Comparison of ENCODE assay signal across 15 cellular contexts in the genomic region with DNA sequence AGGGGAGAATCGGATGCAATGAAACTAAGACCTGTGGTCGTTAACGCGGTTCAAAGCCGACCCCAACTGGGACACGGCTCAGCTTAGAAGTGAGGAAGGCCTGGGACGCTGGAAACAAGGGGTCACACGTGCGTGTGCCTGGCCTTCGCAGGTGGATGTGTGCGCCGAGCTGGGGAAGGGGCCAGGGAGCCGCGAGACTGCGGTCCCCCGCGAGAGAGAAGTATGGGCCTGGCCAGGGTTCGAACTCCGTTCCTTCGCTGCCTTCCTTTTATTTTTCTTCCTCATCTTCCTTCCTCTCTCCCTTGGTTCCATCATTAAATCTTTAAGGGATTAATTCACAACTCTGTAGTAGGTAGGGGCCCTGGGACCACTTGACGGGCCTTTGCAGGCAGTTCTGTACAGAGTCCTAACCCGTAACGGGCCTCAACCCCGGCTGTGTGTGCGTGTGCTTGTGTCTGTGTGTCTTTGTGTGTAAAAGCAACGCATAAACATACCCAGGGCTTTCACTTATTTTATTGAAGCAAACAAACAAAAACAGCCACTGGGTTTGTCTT. TPM values are rescaled to one million over a fixed set of nuclear protein-coding genes. Genes with fewer than 3 reads are reported as not detected.
A peak's percentile ranks its signal among the peaks of the same experiment; 100 is the strongest.
DNase-seq lines count a peak whose midpoint lies in the region; ATAC-seq and TF ChIP-seq lines count a peak whose summit lies in the region.
"Had no signal": no experiment of that assay in that cellular context is flagged by ENCODE, and none has a peak within 500 bp of the region (broad histone marks: within the 10 kb centered on the region; RNA-seq: fewer than 3 reads in every experiment).

No MANE protein-coding gene starts in this region.

- intact Hi-C loops in colonic mucosa (cut with DNase I): no loop called here

- peak overlapping the region; percentile 51 for H3K4me3 Mint-ChIP-seq in activated naive CD8-positive, alpha-beta T cell
- no peak overlapping the region for H3K4me3 Mint-ChIP-seq in activated naive CD8-positive, alpha-beta T cell treated with anti-CD3 and anti-CD28 coated beads, Interleukin-2, amount 50 U/mL, for 24 hours
- H3K4me3 Mint-ChIP-seq in mesothelial cell of epicardium: peak overlapping the region; percentile 70

- peak overlapping the region; percentile 89 for H3K27ac ChIP-seq in colonic mucosa
- H3K27ac ChIP-seq in urinary bladder (ENCODE audit: low read depth): no peak overlapping the region
- H3K27ac ChIP-seq: BLaER1 treated with 17β-estradiol and CSF1 and Interleukin-3, amounts not matched to agents 10 nM and 100 nM; tibial artery had no signal

- H3K4me1 ChIP-seq in colonic mucosa (peaks cover 6% of the 10 kb centered on the region), urinary bladder (ENCODE audit: insufficient read depth) (no peaks in the 10 kb centered on the region)
- H3K4me1 ChIP-seq: BLaER1 treated with 17β-estradiol and CSF1 and Interleukin-3, amounts not matched to agents 10 nM and 100 nM had no signal

- H3K27ac Mint-ChIP-seq in activated naive CD8-positive, alpha-beta T cell: no peak overlapping the region
- no peak overlapping the region for H3K27ac Mint-ChIP-seq in activated naive CD8-positive, alpha-beta T cell treated with anti-CD3 and anti-CD28 coated beads, Interleukin-2, amount 50 U/mL, for 24 hours
- H3K27ac Mint-ChIP-seq in mesothelial cell of epicardium: no peak overlapping the region

- peaks cover 8% of the 10 kb centered on the region for H3K36me3 Mint-ChIP-seq in activated naive CD8-positive, alpha-beta T cell
- H3K36me3 Mint-ChIP-seq in activated naive CD8-positive, alpha-beta T cell treated with anti-CD3 and anti-CD28 coated beads, Interleukin-2, amount 50 U/mL, for 24 hours (ENCODE audit: low read depth): peaks cover 19% of the 10 kb centered on the region
- no peaks in the 10 kb centered on the region for H3K36me3 Mint-ChIP-seq in mesothelial cell of epicardium

- H3K36me3 ChIP-seq in colonic mucosa (no peaks in the 10 kb centered on the region), urinary bladder (ENCODE audit: insufficient read depth) (no peaks in the 10 kb centered on the region)
- H3K36me3 ChIP-seq: BLaER1 treated with 17β-estradiol and CSF1 and Interleukin-3, amounts not matched to agents 10 nM and 100 nM; tibial artery had no signal

- no peak for ATAC-seq in activated naive CD8-positive, alpha-beta T cell treated with anti-CD3 and anti-CD28 coated beads, Interleukin-2, amount 50 U/mL, for 24 hours
- ATAC-seq in HG03095 (IDR thresholded peaks at IDR 0.05; ENCODE audit: unreplicated experiment) (no peak), GM18858 (IDR thresholded peaks at IDR 0.05; ENCODE audit: unreplicated experiment) (no peak)

- H3K9ac ChIP-seq in colonic mucosa (ENCODE audit: low read depth in 2 of 2, low read length in 2 of 2): peak overlapping the region; percentile 48 to 87
- H3K9ac ChIP-seq: BLaER1 treated with 17β-estradiol and CSF1 and Interleukin-3, amounts not matched to agents 10 nM and 100 nM had no signal

- TF ChIP-seq CTCF in colonic mucosa (IDR thresholded peaks at IDR 0.05): no peak
- no peak for TF ChIP-seq CTCF in mesothelial cell of epicardium (IDR thresholded peaks at IDR 0.05; ENCODE audit: unreplicated experiment)

- DNase-seq in activated naive CD8-positive, alpha-beta T cell treated with anti-CD3 and anti-CD28 coated beads, Interleukin-2, amount 50 U/mL, for 24 hours: no peak
- DNase-seq in colonic mucosa: no peak
- no peak for DNase-seq in mesothelial cell of epicardium (ENCODE audit: low spot score in 2 of 2, unreplicated experiment in 2 of 2)
- no peak for DNase-seq in NCI-H2029 (lab: John Stamatoyannopoulos, UW)
- DNase-seq: dermis blood vessel endothelial cell, hippocampal formation, NCI-H1048, tibial artery had no signal

- WGBS in urinary bladder: 11% methylated on average over 26 of the region's 26 CpGs

- H3K4me3 ChIP-seq in colonic mucosa (peak overlapping the region; percentile 30), urinary bladder (ENCODE audit: low read depth, low read length) (peak overlapping the region; percentile 5)
- H3K4me3 ChIP-seq: BLaER1 treated with 17β-estradiol and CSF1 and Interleukin-3, amounts not matched to agents 10 nM and 100 nM had no signal

- H3K27me3 Mint-ChIP-seq in activated naive CD8-positive, alpha-beta T cell: peaks cover 54% of the 10 kb centered on the region
- H3K27me3 Mint-ChIP-seq in activated naive CD8-positive, alpha-beta T cell treated with anti-CD3 and anti-CD28 coated beads, Interleukin-2, amount 50 U/mL, for 24 hours: peaks cover 80% of the 10 kb centered on the region
- peaks cover 91% of the 10 kb centered on the region for H3K27me3 Mint-ChIP-seq in mesothelial cell of epicardium (ENCODE audit: low read depth)

- H3K27me3 ChIP-seq in colonic mucosa: peaks cover 39% of the 10 kb centered on the region
- H3K27me3 ChIP-seq: BLaER1 treated with 17β-estradiol and CSF1 and Interleukin-3, amounts not matched to agents 10 nM and 100 nM had no signal

- no peaks in the 10 kb centered on the region for H3K9me3 ChIP-seq in colonic mucosa
- H3K9me3 ChIP-seq: tibial artery had no signal

- peaks cover 2% of the 10 kb centered on the region for H3K9me3 Mint-ChIP-seq in activated naive CD8-positive, alpha-beta T cell (ENCODE audit: low read depth)
- H3K9me3 Mint-ChIP-seq in activated naive CD8-positive, alpha-beta T cell treated with anti-CD3 and anti-CD28 coated beads, Interleukin-2, amount 50 U/mL, for 24 hours: peaks cover 10% of the 10 kb centered on the region
- H3K9me3 Mint-ChIP-seq in mesothelial cell of epicardium: no peaks in the 10 kb centered on the region

- peaks cover 33% of the 10 kb centered on the region for H3K4me1 Mint-ChIP-seq in activated naive CD8-positive, alpha-beta T cell (ENCODE audit: low read depth)
- peaks cover 26% of the 10 kb centered on the region for H3K4me1 Mint-ChIP-seq in activated naive CD8-positive, alpha-beta T cell treated with anti-CD3 and anti-CD28 coated beads, Interleukin-2, amount 50 U/mL, for 24 hours
- peaks cover 28% of the 10 kb centered on the region for H3K4me1 Mint-ChIP-seq in mesothelial cell of epicardium

RNA-seq across cellular contexts. Expression of gene TTC6, which starts 3.6 kb away (rescaled TPM):
- total RNA-seq in colonic mucosa (1 to 10 TPM; 4.5 to 4.7 TPM), mesothelial cell of epicardium (2.7 to 3.5 TPM (median 2.8 TPM) in 3 replicates), urinary bladder (7.1 TPM)
- polyA plus RNA-seq in urinary bladder: 0.34 TPM
- total RNA-seq: dermis blood vessel endothelial cell, omental fat pad, RPMI7951 had no signal

RNA-seq across cellular contexts. Expression of gene FOXA1, which starts 4.0 kb away (rescaled TPM):
- 10 to 100 TPM; 70.5 to 87.7 TPM for total RNA-seq in colonic mucosa
- total RNA-seq in mesothelial cell of epicardium: 19.3 to 21.8 TPM (median 19.7 TPM) in 3 replicates
- 14.1 TPM for total RNA-seq in urinary bladder
- polyA plus RNA-seq in urinary bladder: 8.8 TPM
- total RNA-seq: dermis blood vessel endothelial cell, omental fat pad, RPMI7951 had no signal
